9 cellular contexts compared by ENCODE assay signal in genomic region chr6:82568290-82568993, GRCh38.
DNase-seq lines count a peak whose midpoint lies in the region; ATAC-seq and TF ChIP-seq lines count a peak whose summit lies in the region.
"Had no signal": no experiment of that assay in that cellular context is flagged by ENCODE, and none has a peak within 500 bp of the region (broad histone marks: within the 10 kb centered on the region; RNA-seq: fewer than 3 reads in every experiment).

No MANE protein-coding gene starts in this region.

- TF ChIP-seq POLR2A in esophagus squamous epithelium (IDR thresholded peaks at IDR 0.05) = no peak
- no peak for TF ChIP-seq POLR2A in upper lobe of left lung (IDR thresholded peaks at IDR 0.05)

- H3K36me3 Mint-ChIP-seq in progenitor cell of endocrine pancreas (ENCODE audit: insufficient read depth) = no peaks in the 10 kb centered on the region
- H3K36me3 Mint-ChIP-seq: CD8-positive, alpha-beta T cell had no signal

- no peak overlapping the region for H3K27ac ChIP-seq in esophagus squamous epithelium
- H3K27ac ChIP-seq in upper lobe of left lung = no peak overlapping the region

- peaks cover 27% of the 10 kb centered on the region for H3K4me1 Mint-ChIP-seq in progenitor cell of endocrine pancreas (ENCODE audit: low read depth)

- H3K4me1 ChIP-seq in esophagus squamous epithelium (no peaks in the 10 kb centered on the region), upper lobe of left lung (no peaks in the 10 kb centered on the region)

- H3K36me3 ChIP-seq in esophagus squamous epithelium (no peaks in the 10 kb centered on the region), upper lobe of left lung (no peaks in the 10 kb centered on the region)

- H3K4me3 ChIP-seq in esophagus squamous epithelium (no peak overlapping the region), upper lobe of left lung (no peak overlapping the region)

- ATAC-seq in GM18517 (IDR thresholded peaks at IDR 0.05; ENCODE audit: unreplicated experiment) = peak; percentile 87
- ATAC-seq in GM21529 (IDR thresholded peaks at IDR 0.05; ENCODE audit: unreplicated experiment) = peak; percentile 80
- ATAC-seq in HG03196 (IDR thresholded peaks at IDR 0.05; ENCODE audit: unreplicated experiment) = peak; percentile 95
- no peak for ATAC-seq in activated CD4-positive, CD25-positive, alpha-beta regulatory T cell treated with anti-CD3 and anti-CD28 coated beads, Interleukin-2, amount 50 U/mL, for 24 hours
- no peak for ATAC-seq in upper lobe of left lung (ENCODE audit: low FRiP score in 2 of 2)
- ATAC-seq: CD8-positive, alpha-beta T cell had no signal

- H3K4me3 Mint-ChIP-seq in progenitor cell of endocrine pancreas (ENCODE audit: low read depth) = no peak overlapping the region
- H3K4me3 Mint-ChIP-seq: CD8-positive, alpha-beta T cell had no signal

- H3K9me3 ChIP-seq in esophagus squamous epithelium = no peaks in the 10 kb centered on the region
- H3K9me3 ChIP-seq in upper lobe of left lung = no peaks in the 10 kb centered on the region

- TF ChIP-seq EP300 in upper lobe of left lung (IDR thresholded peaks at IDR 0.05) = no peak

- H3K27me3 Mint-ChIP-seq in progenitor cell of endocrine pancreas = no peaks in the 10 kb centered on the region

- WGBS in esophagus squamous epithelium, 2 donors = 71 to 84% methylated on average over 5 to 6 of the region's 6 CpGs
- WGBS in upper lobe of left lung, 2 donors = 69 to 79% methylated on average over 6 of the region's 6 CpGs

- H3K27me3 ChIP-seq in esophagus squamous epithelium (peaks cover 0 to 11% (median 0%) of the 10 kb centered on the region in 4 donors), upper lobe of left lung (no peaks in the 10 kb centered on the region)

- TF ChIP-seq CTCF in progenitor cell of endocrine pancreas (IDR thresholded peaks at IDR 0.05; ENCODE audit: unreplicated experiment) (no peak), esophagus squamous epithelium (IDR thresholded peaks at IDR 0.05) (no peak), upper lobe of left lung (IDR thresholded peaks at IDR 0.05) (no peak)

- DNase-seq in SHP77 (lab: John Stamatoyannopoulos, UW) (peak; percentile 70 to 83), progenitor cell of endocrine pancreas (ENCODE audit: low spot score, unreplicated experiment) (no peak), esophagus squamous epithelium (lab: John Stamatoyannopoulos, UW) (no peak), upper lobe of left lung (no peak)
- DNase-seq: CD8-positive, alpha-beta T cell had no signal

- no peaks in the 10 kb centered on the region for H3K9me3 Mint-ChIP-seq in progenitor cell of endocrine pancreas (ENCODE audit: low read depth)
- H3K9me3 Mint-ChIP-seq: CD8-positive, alpha-beta T cell had no signal

- intact Hi-C loops in esophagus squamous epithelium (cut with DNase I) = no loop called here

- H3K27ac Mint-ChIP-seq in progenitor cell of endocrine pancreas = no peak overlapping the region
- H3K27ac Mint-ChIP-seq: CD8-positive, alpha-beta T cell had no signal

Comparison
In these comparisons a context has a peak if more than half of its experiments do, and no peak if none do; other contexts are left out.
1. ATAC-seq: peak in GM18517 (single experiment), GM21529 (single experiment) and HG03196 (single experiment); none in activated CD4-positive, CD25-positive, alpha-beta regulatory T cell treated with anti-CD3 and anti-CD28 coated beads, Interleukin-2, amount 50 U/mL, for 24 hours (0 of 2) and upper lobe of left lung (0 of 2).
2. DNase-seq: peak in SHP77 (2 of 2); none in progenitor cell of endocrine pancreas (single experiment), esophagus squamous epithelium (single experiment) and upper lobe of left lung (0 of 2).